In genomic region chr10:29996842-29997123, GRCh38 we compare ENCODE assay signal across 18 cellular contexts.
"Had no signal": no experiment of that assay in that cellular context is flagged by ENCODE, and none has a peak within 500 bp of the region (broad histone marks: within the 10 kb centered on the region; RNA-seq: fewer than 3 reads in every experiment).

No MANE protein-coding gene starts in this region.

- H3K27ac Mint-ChIP-seq: naive thymus-derived CD4-positive, alpha-beta T cell had no signal

- H3K27ac ChIP-seq: colonic mucosa, foreskin keratinocyte, hepatocyte, right atrium auricular region, sigmoid colon had no signal

- H3K9me3 ChIP-seq: colonic mucosa, right atrium auricular region, sigmoid colon had no signal

- DNase-seq: colonic mucosa; dermis blood vessel endothelial cell; head of caudate nucleus; left colon; left ventricle myocardium superior; mesenchymal stem cell; naive thymus-derived CD4-positive, alpha-beta T cell; posterior cingulate gyrus; sigmoid colon; small intestine; stimulated activated CD4-positive, alpha-beta T cell treated with anti-CD3 and anti-CD28 coated beads, Interleukin-12 subunit alpha, Interleukin-12 subunit beta, amount 100 ng/mL, for 4 hours; stimulated activated naive CD4-positive, alpha-beta T cell; trophoblast cell had no signal

- H2AFZ ChIP-seq: hepatocyte had no signal

- H3K36me3 ChIP-seq: colonic mucosa, right atrium auricular region, sigmoid colon had no signal

- H3K4me2 ChIP-seq: hepatocyte had no signal

- H3K79me2 ChIP-seq: hepatocyte had no signal

- H3K4me3 ChIP-seq: colonic mucosa, hepatocyte, lung, right atrium auricular region, sigmoid colon had no signal

- H3K4me3 Mint-ChIP-seq: naive thymus-derived CD4-positive, alpha-beta T cell; neural crest cell had no signal

- H3K4me1 ChIP-seq: colonic mucosa, foreskin keratinocyte had no signal

- H3K9me3 Mint-ChIP-seq: neural crest cell had no signal

- H3K36me3 Mint-ChIP-seq: naive thymus-derived CD4-positive, alpha-beta T cell had no signal

- H3K27me3 ChIP-seq: colonic mucosa, foreskin keratinocyte, hepatocyte, right atrium auricular region, sigmoid colon had no signal
